23 cellular contexts compared by ENCODE assay signal in genomic region chr3:159234306-159234705, GRCh38.
DNase-seq lines count a peak whose midpoint lies in the region; ATAC-seq and TF ChIP-seq lines count a peak whose summit lies in the region.
"Had no signal": no experiment of that assay in that cellular context is flagged by ENCODE, and none has a peak within 500 bp of the region (broad histone marks: within the 10 kb centered on the region; RNA-seq: fewer than 3 reads in every experiment).

No MANE protein-coding gene starts in this region.

- in situ Hi-C loops in astrocyte of the spinal cord (cut with HindIII; ENCODE audit: low sequenced_read_pairs) = no loop called here

- H3K27me3 Mint-ChIP-seq in CD14-positive monocyte (ENCODE audit: low read depth in 3 of 3) = peaks cover 3 to 5% (median 3%) of the 10 kb centered on the region in 3 donors
- no peaks in the 10 kb centered on the region for H3K27me3 Mint-ChIP-seq in natural killer cell (ENCODE audit: low read depth in 2 of 2)
- H3K27me3 Mint-ChIP-seq: central memory CD8-positive, alpha-beta T cell had no signal

- H3K4me3 Mint-ChIP-seq in CD14-positive monocyte (no peak overlapping the region), natural killer cell (no peak overlapping the region)
- H3K4me3 Mint-ChIP-seq: CD4-positive, alpha-beta memory T cell; central memory CD8-positive, alpha-beta T cell; stimulated activated naive CD8-positive, alpha-beta T cell treated with anti-CD3 and anti-CD28 coated beads, Interleukin-15, amount 100 ng/mL, for 72 hours; T-cell had no signal

- peaks cover 0 to 3% (median 0%) of the 10 kb centered on the region in 7 donors for H3K9me3 Mint-ChIP-seq in CD14-positive monocyte
- H3K9me3 Mint-ChIP-seq in natural killer cell = peaks cover 7 to 12% of the 10 kb centered on the region in 2 donors

- H3K4me1 Mint-ChIP-seq in CD14-positive monocyte (no peaks in the 10 kb centered on the region), natural killer cell (no peaks in the 10 kb centered on the region)
- H3K4me1 Mint-ChIP-seq: CD4-positive, alpha-beta memory T cell; central memory CD8-positive, alpha-beta T cell; stimulated activated naive CD8-positive, alpha-beta T cell treated with anti-CD3 and anti-CD28 coated beads, Interleukin-15, amount 100 ng/mL, for 72 hours; T-cell had no signal

- ATAC-seq in natural killer cell = no peak
- ATAC-seq: sciatic nerve; stimulated activated naive CD8-positive, alpha-beta T cell treated with anti-CD3 and anti-CD28 coated beads, Interleukin-15, amount 100 ng/mL, for 72 hours; T-cell had no signal

- intact Hi-C loops in CD14-positive monocyte (cut with micrococcal nuclease) (no loop called here), natural killer cell (cut with micrococcal nuclease) (no loop called here)

- H3K36me3 Mint-ChIP-seq in CD14-positive monocyte (no peaks in the 10 kb centered on the region), natural killer cell (no peaks in the 10 kb centered on the region)
- H3K36me3 Mint-ChIP-seq: CD4-positive, alpha-beta memory T cell; T-cell had no signal

- H3K27ac Mint-ChIP-seq in CD14-positive monocyte (no peak overlapping the region), natural killer cell (no peak overlapping the region)
- H3K27ac Mint-ChIP-seq: CD4-positive, alpha-beta memory T cell; stimulated activated naive CD8-positive, alpha-beta T cell treated with anti-CD3 and anti-CD28 coated beads, Interleukin-15, amount 100 ng/mL, for 72 hours; T-cell had no signal

- no peak overlapping the region for H3K4me3 ChIP-seq in AG10803 (ENCODE audit: low read length)
- H3K4me3 ChIP-seq in astrocyte of the spinal cord (ENCODE audit: low read depth, low read length) = no peak overlapping the region
- H3K4me3 ChIP-seq: lung, ovary had no signal

- DNase-seq in AG10803 (ENCODE audit: low read depth) (peak; percentile 48), HT1080 (ENCODE audit: low read depth) (peak; percentile 81), astrocyte of the spinal cord (ENCODE audit: low read depth, low spot score) (peak; percentile 57), iris pigment epithelial cell (ENCODE audit: low read depth) (peak; percentile 91), CD14-positive monocyte (ENCODE audit: low spot score) (no peak), C1 segment of cervical spinal cord (lab: John Stamatoyannopoulos, UW) (no peak), natural killer cell (no peak), GOT3 (lab: John Stamatoyannopoulos, UW) (no peak)
- DNase-seq: ACHN; activated CD4-positive, alpha-beta T cell treated with anti-CD3 and anti-CD28 coated beads for 48 hours; CD4-positive, alpha-beta memory T cell; effector CD4-positive, alpha-beta T cell; hypothalamus; MM.1S; NCI-H146; NCI-H2171 treated with DMSO at 0.1 percent for 48 hours; NCI-H69; stimulated activated naive CD8-positive, alpha-beta T cell treated with anti-CD3 and anti-CD28 coated beads, Interleukin-15, amount 100 ng/mL, for 72 hours; T-cell had no signal

- TF ChIP-seq CTCF in AG10803 (conservative IDR thresholded peaks at IDR 0.05; ENCODE audit: low read length) (no peak), astrocyte of the spinal cord (IDR thresholded peaks at IDR 0.05; ENCODE audit: low read depth, low read length) (no peak), CD14-positive monocyte (IDR thresholded peaks at IDR 0.05) (no peak), natural killer cell (IDR thresholded peaks at IDR 0.05) (no peak)

Comparison
In these comparisons a context has a peak if more than half of its experiments do, and no peak if none do; other contexts are left out.
1. DNase-seq: peak in AG10803 (single experiment), HT1080 (single experiment), astrocyte of the spinal cord (single experiment) and iris pigment epithelial cell (single experiment); none in CD14-positive monocyte (single experiment), C1 segment of cervical spinal cord (0 of 14), natural killer cell (single experiment) and GOT3 (single experiment).